25 cellular contexts compared by ENCODE assay signal in genomic region chr1:246642719-246643118, GRCh38.
"Had no signal": no experiment of that assay in that cellular context is flagged by ENCODE, and none has a peak within 500 bp of the region (broad histone marks: within the 10 kb centered on the region; RNA-seq: fewer than 3 reads in every experiment).

No MANE protein-coding gene starts in this region.

- FAIRE-seq: keratinocyte, urothelium cell line had no signal

- H3K27ac Mint-ChIP-seq: activated CD4-positive, alpha-beta memory T cell treated with anti-CD3 and anti-CD28 coated beads, Interleukin-2, amount 10 ng/mL, durations not matched to agents 7 days and 5 days; activated T-helper 2 cell treated with anti-CD3 and anti-CD28 coated beads, Interferon-gamma antibody, Interleukin-2, Interleukin-4, amounts not matched to agents 10 μg/mL and 5 μg/mL and 100 μg/mL, durations not matched to agents 14 hours and 24 hours and 36 hours; memory B cell; stimulated activated naive CD8-positive, alpha-beta T cell treated with anti-CD3 and anti-CD28 coated beads, Interleukin-15, Interleukin-2, amounts not matched to agents 100 ng/mL and 50 ng/mL, for 24 hours had no signal

- H3K27me3 ChIP-seq: ascending aorta, brain microvascular endothelial cell, spleen, suprapubic skin, tibial nerve had no signal

- H3K4me3 ChIP-seq: ascending aorta, spleen, suprapubic skin, tibial nerve had no signal

- H3K4me1 ChIP-seq: spleen had no signal

- H3K4me3 Mint-ChIP-seq: activated CD4-positive, alpha-beta memory T cell treated with anti-CD3 and anti-CD28 coated beads, Interleukin-2, amount 10 ng/mL, durations not matched to agents 7 days and 5 days; memory B cell; stimulated activated naive CD8-positive, alpha-beta T cell treated with anti-CD3 and anti-CD28 coated beads, Interleukin-15, Interleukin-2, amounts not matched to agents 100 ng/mL and 50 ng/mL, for 24 hours had no signal

- ATAC-seq: left colon had no signal

- H3K27ac ChIP-seq: brain microvascular endothelial cell, spleen, suprapubic skin, tibial nerve had no signal

- H3K9me3 ChIP-seq: ascending aorta, spleen, suprapubic skin, tibial nerve had no signal

- H3K27me3 Mint-ChIP-seq: activated CD4-positive, alpha-beta memory T cell treated with anti-CD3 and anti-CD28 coated beads, Interleukin-2, amount 10 ng/mL, durations not matched to agents 7 days and 5 days; memory B cell; stimulated activated naive CD8-positive, alpha-beta T cell treated with anti-CD3 and anti-CD28 coated beads, Interleukin-15, Interleukin-2, amounts not matched to agents 100 ng/mL and 50 ng/mL, for 24 hours had no signal

- DNase-seq: activated CD4-positive, alpha-beta memory T cell treated with anti-CD3 and anti-CD28 coated beads, Interleukin-2, amount 10 ng/mL, durations not matched to agents 7 days and 5 days; activated CD4-positive, alpha-beta T cell treated with anti-CD3 and anti-CD28 coated beads for 4 hours; activated CD4-positive, CD25-positive, alpha-beta regulatory T cell; activated naive CD4-positive, alpha-beta T cell; activated T-cell treated with anti-CD3 and anti-CD28 coated beads, Interleukin-2, amount 50 U/mL, for 1 hour; brain microvascular endothelial cell; caudate nucleus; dermis blood vessel endothelial cell; effector CD8-positive, alpha-beta T cell; erythroblast; foreskin fibroblast; left colon; occipital lobe; posterior cingulate gyrus; retina; spleen; stimulated activated CD4-positive, alpha-beta T cell treated with anti-CD3 and anti-CD28 coated beads, Interleukin-4, amount 100 ng/mL, for 1 hour had no signal
